Comparison of ENCODE assay signal across 2 cellular contexts in the genomic region with DNA sequence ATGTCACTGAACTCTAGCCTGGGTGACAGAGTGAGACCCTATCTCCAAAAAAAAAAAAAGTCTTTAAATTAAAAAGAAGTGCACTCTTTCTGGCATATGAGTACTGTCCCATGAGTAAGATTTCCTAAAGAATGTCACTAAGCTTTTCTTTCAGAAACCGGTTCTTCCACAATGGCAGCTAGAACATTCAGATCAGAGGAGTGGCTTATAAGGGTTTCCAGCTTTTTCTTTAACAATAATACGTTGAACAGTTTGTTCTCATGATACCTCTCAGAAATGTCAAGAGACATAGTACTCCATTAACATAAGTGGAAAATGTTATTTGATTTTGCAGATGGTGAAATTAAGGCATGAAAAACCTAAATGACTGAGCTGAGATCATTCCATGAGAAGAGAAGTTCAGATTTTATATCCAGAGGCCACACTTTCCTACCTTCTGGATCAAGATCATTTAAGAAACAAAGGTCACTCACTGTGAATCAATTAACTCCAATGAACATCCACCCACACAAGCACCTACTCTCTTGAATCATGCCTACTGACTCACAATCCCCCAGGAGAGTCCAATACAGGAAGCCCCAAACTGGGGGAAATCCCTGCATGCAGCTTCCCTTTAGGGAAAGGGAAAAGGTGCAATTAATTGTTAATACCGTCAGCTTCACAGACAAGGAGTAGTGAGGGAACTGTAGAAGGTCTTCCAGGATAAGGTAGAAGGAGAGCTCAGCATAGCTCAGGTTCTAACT.
TF ChIP-seq lines count a peak whose summit lies in the region.

No MANE protein-coding gene starts in this region.

TF ChIP-seq in HCT116, 20 proteins besides CTCF, POLR2A, EP300 and RAD21 (continued from another document):
- TF ChIP-seq, protein P1, sequence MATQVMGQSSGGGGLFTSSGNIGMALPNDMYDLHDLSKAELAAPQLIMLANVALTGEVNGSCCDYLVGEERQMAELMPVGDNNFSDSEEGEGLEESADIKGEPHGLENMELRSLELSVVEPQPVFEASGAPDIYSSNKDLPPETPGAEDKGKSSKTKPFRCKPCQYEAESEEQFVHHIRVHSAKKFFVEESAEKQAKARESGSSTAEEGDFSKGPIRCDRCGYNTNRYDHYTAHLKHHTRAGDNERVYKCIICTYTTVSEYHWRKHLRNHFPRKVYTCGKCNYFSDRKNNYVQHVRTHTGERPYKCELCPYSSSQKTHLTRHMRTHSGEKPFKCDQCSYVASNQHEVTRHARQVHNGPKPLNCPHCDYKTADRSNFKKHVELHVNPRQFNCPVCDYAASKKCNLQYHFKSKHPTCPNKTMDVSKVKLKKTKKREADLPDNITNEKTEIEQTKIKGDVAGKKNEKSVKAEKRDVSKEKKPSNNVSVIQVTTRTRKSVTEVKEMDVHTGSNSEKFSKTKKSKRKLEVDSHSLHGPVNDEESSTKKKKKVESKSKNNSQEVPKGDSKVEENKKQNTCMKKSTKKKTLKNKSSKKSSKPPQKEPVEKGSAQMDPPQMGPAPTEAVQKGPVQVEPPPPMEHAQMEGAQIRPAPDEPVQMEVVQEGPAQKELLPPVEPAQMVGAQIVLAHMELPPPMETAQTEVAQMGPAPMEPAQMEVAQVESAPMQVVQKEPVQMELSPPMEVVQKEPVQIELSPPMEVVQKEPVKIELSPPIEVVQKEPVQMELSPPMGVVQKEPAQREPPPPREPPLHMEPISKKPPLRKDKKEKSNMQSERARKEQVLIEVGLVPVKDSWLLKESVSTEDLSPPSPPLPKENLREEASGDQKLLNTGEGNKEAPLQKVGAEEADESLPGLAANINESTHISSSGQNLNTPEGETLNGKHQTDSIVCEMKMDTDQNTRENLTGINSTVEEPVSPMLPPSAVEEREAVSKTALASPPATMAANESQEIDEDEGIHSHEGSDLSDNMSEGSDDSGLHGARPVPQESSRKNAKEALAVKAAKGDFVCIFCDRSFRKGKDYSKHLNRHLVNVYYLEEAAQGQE (IDR thresholded peaks at IDR 0.05; ENCODE audit: low read depth) = no peak
- TF ChIP-seq ELF1 (IDR thresholded peaks at IDR 0.05; ENCODE audit: borderline replicate concordance, low read depth) = no peak
- TF ChIP-seq, protein P2, sequence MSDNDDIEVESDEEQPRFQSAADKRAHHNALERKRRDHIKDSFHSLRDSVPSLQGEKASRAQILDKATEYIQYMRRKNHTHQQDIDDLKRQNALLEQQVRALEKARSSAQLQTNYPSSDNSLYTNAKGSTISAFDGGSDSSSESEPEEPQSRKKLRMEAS (IDR thresholded peaks at IDR 0.05) = no peak

TF ChIP-seq in HepG2, 621 proteins besides CTCF, POLR2A, EP300 and RAD21 (continued from another document):
- TF ChIP-seq KLF13 (CRISPR knock-in tag; IDR thresholded peaks at IDR 0.05) (no peak), AGO2 (optimal IDR thresholded peaks at IDR 0.05; ENCODE audit: low read depth, low read length) (no peak), ZNF235 (CRISPR knock-in tag; IDR thresholded peaks at IDR 0.05; ENCODE audit: borderline replicate concordance) (no peak), JDP2 (CRISPR knock-in tag; IDR thresholded peaks at IDR 0.05; ENCODE audit: borderline replicate concordance) (no peak), ZFX (CRISPR knock-in tag; IDR thresholded peaks at IDR 0.05; ENCODE audit: low read depth) (no peak), RAD51 (IDR thresholded peaks at IDR 0.05; ENCODE audit: borderline replicate concordance) (no peak), FIP1L1 (IDR thresholded peaks at IDR 0.05; ENCODE audit: borderline replicate concordance, insufficient read depth, low read depth, low read length) (no peak), ZNF773 (CRISPR knock-in tag; IDR thresholded peaks at IDR 0.05; ENCODE audit: borderline replicate concordance) (no peak), IRX3 (CRISPR knock-in tag; IDR thresholded peaks at IDR 0.05; ENCODE audit: borderline replicate concordance, low read depth) (no peak), ZNF501 (CRISPR knock-in tag; IDR thresholded peaks at IDR 0.05) (no peak), IRF2 (CRISPR knock-in tag; IDR thresholded peaks at IDR 0.05) (no peak), HES4 (CRISPR knock-in tag; IDR thresholded peaks at IDR 0.05; ENCODE audit: borderline replicate concordance) (no peak), ZNF7 (CRISPR knock-in tag; IDR thresholded peaks at IDR 0.05) (no peak), KLF16 (CRISPR knock-in tag; IDR thresholded peaks at IDR 0.05) (no peak), ZKSCAN1 (IDR thresholded peaks at IDR 0.05; ENCODE audit: low read length) (no peak)
- TF ChIP-seq, protein P3, sequence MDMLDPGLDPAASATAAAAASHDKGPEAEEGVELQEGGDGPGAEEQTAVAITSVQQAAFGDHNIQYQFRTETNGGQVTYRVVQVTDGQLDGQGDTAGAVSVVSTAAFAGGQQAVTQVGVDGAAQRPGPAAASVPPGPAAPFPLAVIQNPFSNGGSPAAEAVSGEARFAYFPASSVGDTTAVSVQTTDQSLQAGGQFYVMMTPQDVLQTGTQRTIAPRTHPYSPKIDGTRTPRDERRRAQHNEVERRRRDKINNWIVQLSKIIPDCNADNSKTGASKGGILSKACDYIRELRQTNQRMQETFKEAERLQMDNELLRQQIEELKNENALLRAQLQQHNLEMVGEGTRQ (IDR thresholded peaks at IDR 0.05; ENCODE audit: low read depth, low read length) = no peak
- TF ChIP-seq, protein P3 (CRISPR knock-in tag; IDR thresholded peaks at IDR 0.05; ENCODE audit: borderline replicate concordance) = no peak
- TF ChIP-seq, protein P4, sequence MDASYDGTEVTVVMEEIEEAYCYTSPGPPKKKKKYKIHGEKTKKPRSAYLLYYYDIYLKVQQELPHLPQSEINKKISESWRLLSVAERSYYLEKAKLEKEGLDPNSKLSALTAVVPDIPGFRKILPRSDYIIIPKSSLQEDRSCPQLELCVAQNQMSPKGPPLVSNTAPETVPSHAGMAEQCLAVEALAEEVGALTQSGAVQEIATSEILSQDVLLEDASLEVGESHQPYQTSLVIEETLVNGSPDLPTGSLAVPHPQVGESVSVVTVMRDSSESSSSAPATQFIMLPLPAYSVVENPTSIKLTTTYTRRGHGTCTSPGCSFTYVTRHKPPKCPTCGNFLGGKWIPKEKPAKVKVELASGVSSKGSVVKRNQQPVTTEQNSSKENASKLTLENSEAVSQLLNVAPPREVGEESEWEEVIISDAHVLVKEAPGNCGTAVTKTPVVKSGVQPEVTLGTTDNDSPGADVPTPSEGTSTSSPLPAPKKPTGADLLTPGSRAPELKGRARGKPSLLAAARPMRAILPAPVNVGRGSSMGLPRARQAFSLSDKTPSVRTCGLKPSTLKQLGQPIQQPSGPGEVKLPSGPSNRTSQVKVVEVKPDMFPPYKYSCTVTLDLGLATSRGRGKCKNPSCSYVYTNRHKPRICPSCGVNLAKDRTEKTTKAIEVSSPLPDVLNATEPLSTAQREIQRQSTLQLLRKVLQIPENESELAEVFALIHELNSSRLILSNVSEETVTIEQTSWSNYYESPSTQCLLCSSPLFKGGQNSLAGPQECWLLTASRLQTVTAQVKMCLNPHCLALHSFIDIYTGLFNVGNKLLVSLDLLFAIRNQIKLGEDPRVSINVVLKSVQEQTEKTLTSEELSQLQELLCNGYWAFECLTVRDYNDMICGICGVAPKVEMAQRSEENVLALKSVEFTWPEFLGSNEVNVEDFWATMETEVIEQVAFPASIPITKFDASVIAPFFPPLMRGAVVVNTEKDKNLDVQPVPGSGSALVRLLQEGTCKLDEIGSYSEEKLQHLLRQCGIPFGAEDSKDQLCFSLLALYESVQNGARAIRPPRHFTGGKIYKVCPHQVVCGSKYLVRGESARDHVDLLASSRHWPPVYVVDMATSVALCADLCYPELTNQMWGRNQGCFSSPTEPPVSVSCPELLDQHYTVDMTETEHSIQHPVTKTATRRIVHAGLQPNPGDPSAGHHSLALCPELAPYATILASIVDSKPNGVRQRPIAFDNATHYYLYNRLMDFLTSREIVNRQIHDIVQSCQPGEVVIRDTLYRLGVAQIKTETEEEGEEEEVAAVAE (CRISPR knock-in tag; IDR thresholded peaks at IDR 0.05; ENCODE audit: borderline replicate concordance) = no peak
